In the genomic region with DNA sequence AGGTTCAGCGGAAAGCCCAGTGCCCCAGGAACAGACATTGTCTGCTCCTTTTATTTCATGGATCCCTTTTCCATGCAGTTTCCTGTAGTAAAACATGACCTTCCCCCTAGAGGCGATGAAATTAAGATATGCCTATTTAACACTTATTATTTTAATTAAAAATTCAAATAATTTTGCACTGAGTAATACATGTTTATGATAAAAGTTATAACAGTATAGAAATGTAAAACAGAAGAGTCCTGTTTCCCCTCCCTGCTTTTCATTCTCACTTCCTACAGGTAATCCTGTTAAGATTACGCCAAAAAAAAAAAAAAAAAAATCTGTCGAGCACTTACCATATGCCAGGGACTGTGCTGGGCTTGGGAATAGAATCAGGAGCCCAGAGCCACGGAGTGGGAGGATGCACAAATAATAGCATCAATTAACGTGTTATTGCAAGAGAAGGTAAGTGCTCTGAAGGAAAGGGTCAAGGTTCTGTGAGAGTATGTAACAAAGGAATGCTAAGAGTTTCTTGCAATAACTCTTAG, we compare ENCODE assay signal across 8 cellular contexts. TPM values are rescaled to one million over a fixed set of nuclear protein-coding genes. Genes with fewer than 3 reads are reported as not detected.
DNase-seq lines count a peak whose midpoint lies in the region; ATAC-seq, FAIRE-seq and TF ChIP-seq lines count a peak whose summit lies in the region.

No MANE protein-coding gene starts in this region.

- TF ChIP-seq RAD21 in SK-N-SH (IDR thresholded peaks at IDR 0.05; ENCODE audit: low read length), result no peak

- POLR2A ChIA-PET in SK-N-SH (lab: Yijun Ruan, JAX), result interaction anchor here (1.0 to 1.6 kb wide), 4 partner anchors 9 to 76 kb away, joined by 3 to 8 read pairs (median 4); a partner anchor contains a TSS
- POLR2A ChIA-PET in T-cell (lab: Charles Lee), result interaction anchor here in 1 of 2 donors (1.0 to 1.4 kb wide), 3 partner anchors 44 to 167 kb away, joined by 4 to 5 read pairs (median 4); a partner anchor contains a TSS

- H3F3A ChIP-seq in SK-N-SH (replicated peaks; ENCODE audit: insufficient read depth), result peaks cover 5% of the 10 kb centered on the region

- H3K4me1 Mint-ChIP-seq in T-cell, result peaks cover 25 to 30% (median 26%) of the 10 kb centered on the region in 3 donors
- H3K4me1 Mint-ChIP-seq in stimulated activated naive CD8-positive, alpha-beta T cell treated with anti-CD3 and anti-CD28 coated beads, Interleukin-15, amount 100 ng/mL, for 72 hours, result peaks cover 27% of the 10 kb centered on the region

- peaks cover 2% of the 10 kb centered on the region for H3K36me3 Mint-ChIP-seq in T-cell

- CTCF ChIA-PET in SK-N-SH (lab: Yijun Ruan, JAX), result interaction anchor here (0.9 to 1.7 kb wide), 3 partner anchors 9 to 74 kb away, joined by 3 to 8 read pairs (median 6); no protein-coding TSS in a partner anchor
- CTCF ChIA-PET in T-cell (lab: Charles Lee), result interaction anchor here (0.5 to 1.7 kb wide), 7 partner anchors 54 to 146 kb away, joined by 3 to 16 read pairs (median 4); a partner anchor contains a TSS

- FAIRE-seq in HTR-8/SVneo (lab: Jason Lieb, UNC), result no peak

- H4K20me1 ChIP-seq in SK-N-SH (ENCODE audit: insufficient read depth) (no peaks in the 10 kb centered on the region), hepatocyte (ENCODE audit: insufficient read depth, poor library complexity, severe bottlenecking) (no peaks in the 10 kb centered on the region)

- no peaks in the 10 kb centered on the region for H3K27me3 ChIP-seq in SK-N-SH (ENCODE audit: insufficient read depth)
- H3K27me3 ChIP-seq in hepatocyte, result no peaks in the 10 kb centered on the region

- H3K9ac ChIP-seq in SK-N-SH, result peak overlapping the region; percentile 24; the same call in 1 of the 2 replicates

- H3K36me3 ChIP-seq in SK-N-SH (replicated peaks in 1 of 2; ENCODE audit: control insufficient read depth in 1 of 2, insufficient read depth in 2 of 2, low read length in 1 of 2) (peaks cover 0 to 2% of the 10 kb centered on the region in 2 experiments), hepatocyte (replicated peaks; ENCODE audit: insufficient read depth, low read depth) (no peaks in the 10 kb centered on the region)

- no peaks in the 10 kb centered on the region for H3K9me2 ChIP-seq in SK-N-SH
- no peaks in the 10 kb centered on the region for H3K9me2 ChIP-seq in hepatocyte (replicated peaks; ENCODE audit: insufficient read depth)

- TF ChIP-seq EP300 in SK-N-SH (IDR thresholded peaks at IDR 0.05; ENCODE audit: borderline replicate concordance in 1 of 2, low read depth in 1 of 2, low read length in 1 of 2), result no peak

- H3K4me1 ChIP-seq in SK-N-SH (ENCODE audit: control insufficient read depth in 1 of 2, insufficient read depth in 2 of 2, low read depth in 1 of 2, low read length in 1 of 2), result peaks cover 0 to 8% of the 10 kb centered on the region in 2 experiments; a peak in 2 of 4 replicates
- peaks cover 14% of the 10 kb centered on the region for H3K4me1 ChIP-seq in hepatocyte (ENCODE audit: insufficient read depth)

- H3K27ac ChIP-seq in SK-N-SH (ENCODE audit: low read depth in 2 of 2, low read length in 1 of 2) (peak overlapping the region in 1 of 2 experiments; percentile 72; a peak in 2 of 4 replicates), hepatocyte (peak overlapping the region; percentile 59)

- no peak for TF ChIP-seq CTCF in SK-N-SH (IDR thresholded peaks at IDR 0.05)
- no peak for TF ChIP-seq CTCF in hepatocyte (IDR thresholded peaks at IDR 0.05; ENCODE audit: poor library complexity)

- H3K4me2 ChIP-seq in SK-N-SH (peak overlapping the region; percentile 83), hepatocyte (peak overlapping the region; percentile 75)

- H3K79me2 ChIP-seq in SK-N-SH (ENCODE audit: insufficient read depth) (no peaks in the 10 kb centered on the region), hepatocyte (peaks cover 34% of the 10 kb centered on the region)

- ATAC-seq in SK-N-SH treated with all-trans-retinoic acid at 6 μM for 48 hours, result no peak
- ATAC-seq in T-cell (replicated peaks in 1 of 4), result no peak
- ATAC-seq in stimulated activated naive CD8-positive, alpha-beta T cell treated with anti-CD3 and anti-CD28 coated beads, Interleukin-15, amount 100 ng/mL, for 72 hours, result no peak
- ATAC-seq in GM18867 (IDR thresholded peaks at IDR 0.05; ENCODE audit: unreplicated experiment), result no peak

- H3K4me3 Mint-ChIP-seq in T-cell, result peak overlapping the region; percentile 89 to 98 (median 91)
- peak overlapping the region; percentile 85 to 96 for H3K4me3 Mint-ChIP-seq in stimulated activated naive CD8-positive, alpha-beta T cell treated with anti-CD3 and anti-CD28 coated beads, Interleukin-15, amount 100 ng/mL, for 72 hours

- peak overlapping the region; percentile 93 for H2AFZ ChIP-seq in SK-N-SH (ENCODE audit: low read depth)
- H2AFZ ChIP-seq in hepatocyte, result peak overlapping the region; percentile 42

- H3K9me3 ChIP-seq in SK-N-SH (no peaks in the 10 kb centered on the region), hepatocyte (ENCODE audit: low read depth) (no peaks in the 10 kb centered on the region)

- no peaks in the 10 kb centered on the region for H3K27me3 Mint-ChIP-seq in T-cell
- H3K27me3 Mint-ChIP-seq in stimulated activated naive CD8-positive, alpha-beta T cell treated with anti-CD3 and anti-CD28 coated beads, Interleukin-15, amount 100 ng/mL, for 72 hours, result no peaks in the 10 kb centered on the region

- WGBS in SK-N-SH (ENCODE audit: low lambda C conversion rate), result 6% methylated on average over 6 of the region's 6 CpGs
- WGBS in hepatocyte (ENCODE audit: low lambda C conversion rate, missing lambda C conversion rate), result 9% methylated on average over 6 of the region's 6 CpGs

- peak overlapping the region in 1 of 2 donors; percentile 61 for H3K27ac Mint-ChIP-seq in T-cell
- peak overlapping the region; percentile 21 to 89 for H3K27ac Mint-ChIP-seq in stimulated activated naive CD8-positive, alpha-beta T cell treated with anti-CD3 and anti-CD28 coated beads, Interleukin-15, amount 100 ng/mL, for 72 hours

- no peaks in the 10 kb centered on the region for H3K9me3 Mint-ChIP-seq in T-cell
- no peaks in the 10 kb centered on the region for H3K9me3 Mint-ChIP-seq in stimulated activated naive CD8-positive, alpha-beta T cell treated with anti-CD3 and anti-CD28 coated beads, Interleukin-15, amount 100 ng/mL, for 72 hours

- no peak for DNase-seq in SK-N-SH
- no peak for DNase-seq in T-cell
- DNase-seq in hepatocyte (ENCODE audit: low spot score), result no peak
- no peak for DNase-seq in stimulated activated naive CD8-positive, alpha-beta T cell treated with anti-CD3 and anti-CD28 coated beads, Interleukin-15, amount 100 ng/mL, for 72 hours
- no peak for DNase-seq in HTR-8/SVneo (ENCODE audit: insufficient read length, low spot score)
- no peak for DNase-seq in RPMI8226

- H3K4me3 ChIP-seq in SK-N-SH (ENCODE audit: low read depth in 2 of 2, low read length in 1 of 2), result peak overlapping the region; percentile 77 to 91
- H3K4me3 ChIP-seq in hepatocyte, result peak overlapping the region; percentile 66

TF ChIP-seq in SK-N-SH, 30 proteins besides CTCF, POLR2A, EP300 and RAD21 (continues in another document):
- TF ChIP-seq, protein P1, sequence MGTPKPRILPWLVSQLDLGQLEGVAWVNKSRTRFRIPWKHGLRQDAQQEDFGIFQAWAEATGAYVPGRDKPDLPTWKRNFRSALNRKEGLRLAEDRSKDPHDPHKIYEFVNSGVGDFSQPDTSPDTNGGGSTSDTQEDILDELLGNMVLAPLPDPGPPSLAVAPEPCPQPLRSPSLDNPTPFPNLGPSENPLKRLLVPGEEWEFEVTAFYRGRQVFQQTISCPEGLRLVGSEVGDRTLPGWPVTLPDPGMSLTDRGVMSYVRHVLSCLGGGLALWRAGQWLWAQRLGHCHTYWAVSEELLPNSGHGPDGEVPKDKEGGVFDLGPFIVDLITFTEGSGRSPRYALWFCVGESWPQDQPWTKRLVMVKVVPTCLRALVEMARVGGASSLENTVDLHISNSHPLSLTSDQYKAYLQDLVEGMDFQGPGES (IDR thresholded peaks at IDR 0.05; ENCODE audit: low read depth, low read length), result no peak
- TF ChIP-seq SIN3A (IDR thresholded peaks at IDR 0.05; ENCODE audit: borderline replicate concordance, low read depth, low read length) (no peak), CHD2 (IDR thresholded peaks at IDR 0.05; ENCODE audit: low read length, partially characterized antibody) (no peak)

TF ChIP-seq in SK-N-SH treated with all-trans-retinoic acid at 6 μM for 48 hours, 23 proteins besides CTCF, POLR2A, EP300 and RAD21 (continues in another document):
- TF ChIP-seq PPARA (CRISPR knock-in tag; IDR thresholded peaks at IDR 0.05; ENCODE audit: borderline replicate concordance) (no peak), ARNTL (CRISPR knock-in tag; IDR thresholded peaks at IDR 0.05; ENCODE audit: borderline replicate concordance, low read depth) (no peak), ZFP3 (CRISPR knock-in tag; IDR thresholded peaks at IDR 0.05) (no peak), SNAI2 (CRISPR knock-in tag; IDR thresholded peaks at IDR 0.05) (no peak), OSR1 (CRISPR knock-in tag; IDR thresholded peaks at IDR 0.05) (no peak), ZNF565 (CRISPR knock-in tag; conservative IDR thresholded peaks at IDR 0.05; ENCODE audit: low read depth) (no peak), CSDC2 (CRISPR knock-in tag; IDR thresholded peaks at IDR 0.05) (no peak), GLIS3 (CRISPR knock-in tag; IDR thresholded peaks at IDR 0.05) (no peak), ESRRG (CRISPR knock-in tag; IDR thresholded peaks at IDR 0.05) (no peak), ZFP30 (CRISPR knock-in tag; IDR thresholded peaks at IDR 0.05) (no peak)

RNA-seq across cellular contexts. Expression of a gene that starts 0.8 kb away (rescaled TPM):
- polyA plus RNA-seq in SK-N-SH (2012; rRNA removed), result 23.8 and 29.2 TPM in 2 replicates
- 19.4 and 22.0 TPM in 2 replicates for polyA plus RNA-seq in SK-N-SH (2012; cell fraction: cytosol; rRNA removed)
- polyA plus RNA-seq in SK-N-SH (2012; cell fraction: nucleus; rRNA removed), result 28.2 and 39.6 TPM in 2 replicates
- total RNA-seq in T-cell, result 10 to 100 TPM; 19.3 to 27.6 (median 22.6) TPM
- 76.9 and 78.6 TPM in 2 replicates for total RNA-seq in hepatocyte
- polyA plus RNA-seq in hepatocyte, result 118 and 119 TPM in 2 replicates

RNA-seq across cellular contexts. Expression of a gene that starts 41.4 kb away (rescaled TPM):
- 14.5 and 19.3 TPM in 2 replicates for polyA plus RNA-seq in SK-N-SH (2012; rRNA removed)
- 14.1 and 14.8 TPM in 2 replicates for polyA plus RNA-seq in SK-N-SH (2012; cell fraction: cytosol; rRNA removed)
- polyA plus RNA-seq in SK-N-SH (2012; cell fraction: nucleus; rRNA removed), result 17.6 and 29.5 TPM in 2 replicates
- total RNA-seq in T-cell, result 1 to 10 TPM; 1.5 to 5.0 (median 4.5) TPM
- 114 and 120 TPM in 2 replicates for total RNA-seq in hepatocyte
- polyA plus RNA-seq in hepatocyte, result 130 and 143 TPM in 2 replicates

RNA-seq across cellular contexts. Expression of a gene that starts 48.4 kb away (rescaled TPM):
- 77.4 and 82.8 TPM in 2 replicates for polyA plus RNA-seq in SK-N-SH (2012; rRNA removed)
- 74.4 and 76.0 TPM in 2 replicates for polyA plus RNA-seq in SK-N-SH (2012; cell fraction: cytosol; rRNA removed)
- 73.4 and 75.5 TPM in 2 replicates for polyA plus RNA-seq in SK-N-SH (2012; cell fraction: nucleus; rRNA removed)
- total RNA-seq in T-cell, result 10 to 100 TPM; 33.6 to 64.5 (median 58.7) TPM
- total RNA-seq in hepatocyte, result 24.3 and 26.8 TPM in 2 replicates
- polyA plus RNA-seq in hepatocyte, result 50.3 and 51.8 TPM in 2 replicates

RNA-seq across cellular contexts. Expression of a gene that starts 48.6 kb away (rescaled TPM):
- polyA plus RNA-seq in SK-N-SH (2012; rRNA removed) (386 and 447 TPM in 2 replicates), hepatocyte (142 and 143 TPM in 2 replicates)
- 287 and 379 TPM in 2 replicates for polyA plus RNA-seq in SK-N-SH (2012; cell fraction: cytosol; rRNA removed)
- 324 and 396 TPM in 2 replicates for polyA plus RNA-seq in SK-N-SH (2012; cell fraction: nucleus; rRNA removed)
- total RNA-seq in T-cell (100 to 1,000 TPM; 144 to 168 (median 154) TPM), hepatocyte (186 and 197 TPM in 2 replicates)

Comparison
In these comparisons a context has a peak if more than half of its experiments do, and no peak if none do; other contexts are left out.
1. RNA of a gene that starts 41.4 kb away (total RNA-seq): 114 to 120 TPM in hepatocyte; 1.5 to 5.0 TPM in T-cell; every median in the first group is over 10 times any median in the second.